Comparison of ENCODE assay signal across 1 cellular context in the genomic region with DNA sequence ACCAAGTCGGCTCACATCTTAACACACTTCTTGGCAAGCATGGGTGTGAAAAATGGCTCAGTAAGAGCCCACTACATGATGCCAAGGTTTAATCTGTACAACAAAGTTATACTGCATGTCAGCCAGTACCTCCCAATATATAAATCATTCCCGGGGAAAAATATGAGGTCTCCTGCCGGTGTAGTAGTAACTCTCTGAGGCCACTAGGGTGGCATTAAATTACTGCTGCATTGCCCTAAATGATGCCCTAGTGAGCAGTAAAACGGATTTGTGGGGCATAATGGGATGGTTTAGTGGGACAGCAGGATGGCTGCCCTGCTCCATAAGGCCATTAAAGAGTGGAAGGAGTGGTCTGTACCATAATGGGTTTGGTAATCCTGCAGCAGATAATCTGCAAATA.
TF ChIP-seq lines count a peak whose summit lies in the region.

No MANE protein-coding gene starts in this region.

TF ChIP-seq in GM23338, 12 proteins besides CTCF, POLR2A, EP300 and RAD21 (continued from another document):
- TF ChIP-seq ZNF462 (CRISPR knock-in tag; IDR thresholded peaks at IDR 0.05) (no peak), POLR2AphosphoS5 (IDR thresholded peaks at IDR 0.05; ENCODE audit: low read depth) (no peak), STAT1 (IDR thresholded peaks at IDR 0.05; ENCODE audit: unreplicated experiment) (no peak), CREB1 (CRISPR knock-in tag; IDR thresholded peaks at IDR 0.05; ENCODE audit: low read depth) (no peak), ZNF114 (CRISPR knock-in tag; IDR thresholded peaks at IDR 0.05) (no peak), EZH2phosphoT487 (IDR thresholded peaks at IDR 0.05; ENCODE audit: unreplicated experiment) (no peak)
- TF ChIP-seq, protein P1, sequence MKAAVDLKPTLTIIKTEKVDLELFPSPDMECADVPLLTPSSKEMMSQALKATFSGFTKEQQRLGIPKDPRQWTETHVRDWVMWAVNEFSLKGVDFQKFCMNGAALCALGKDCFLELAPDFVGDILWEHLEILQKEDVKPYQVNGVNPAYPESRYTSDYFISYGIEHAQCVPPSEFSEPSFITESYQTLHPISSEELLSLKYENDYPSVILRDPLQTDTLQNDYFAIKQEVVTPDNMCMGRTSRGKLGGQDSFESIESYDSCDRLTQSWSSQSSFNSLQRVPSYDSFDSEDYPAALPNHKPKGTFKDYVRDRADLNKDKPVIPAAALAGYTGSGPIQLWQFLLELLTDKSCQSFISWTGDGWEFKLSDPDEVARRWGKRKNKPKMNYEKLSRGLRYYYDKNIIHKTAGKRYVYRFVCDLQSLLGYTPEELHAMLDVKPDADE (IDR thresholded peaks at IDR 0.05), result no peak
